Comparison of ENCODE assay signal across 9 cellular contexts in genomic region chr1:26360051-26360806, GRCh38. TPM values are rescaled to one million over a fixed set of nuclear protein-coding genes. Genes with fewer than 3 reads are reported as not detected.
DNase-seq lines count a peak whose midpoint lies in the region; ATAC-seq and TF ChIP-seq lines count a peak whose summit lies in the region.
"Had no signal": no experiment of that assay in that cellular context is flagged by ENCODE, and none has a peak within 500 bp of the region (broad histone marks: within the 10 kb centered on the region; RNA-seq: fewer than 3 reads in every experiment).

No MANE protein-coding gene starts in this region.

- TF ChIP-seq CTCF in ascending aorta (IDR thresholded peaks at IDR 0.05): no peak
- TF ChIP-seq CTCF in suprapubic skin (IDR thresholded peaks at IDR 0.05): no peak

- H3K27ac ChIP-seq in ascending aorta (no peak overlapping the region), mesodermal cell (ENCODE audit: low read depth, low read length, severe bottlenecking) (no peak overlapping the region), suprapubic skin (no peak overlapping the region)

- H3K9me3 ChIP-seq in ascending aorta: no peaks in the 10 kb centered on the region
- no peaks in the 10 kb centered on the region for H3K9me3 ChIP-seq in mesodermal cell (ENCODE audit: control insufficient read depth, low read length)
- no peaks in the 10 kb centered on the region for H3K9me3 ChIP-seq in suprapubic skin

- H3K4me3 ChIP-seq in ascending aorta: peak overlapping the region; percentile 20 to 32
- peak overlapping the region; percentile 33 for H3K4me3 ChIP-seq in mesodermal cell (ENCODE audit: extremely low read depth, insufficient read depth, low read length, poor library complexity, severe bottlenecking)
- H3K4me3 ChIP-seq in suprapubic skin: peak overlapping the region; percentile 39

- H3K4me1 ChIP-seq in ascending aorta: no peaks in the 10 kb centered on the region
- H3K4me1 ChIP-seq in mesodermal cell (ENCODE audit: control insufficient read depth, insufficient read depth, low read length, poor library complexity, severe bottlenecking): peaks cover 8% of the 10 kb centered on the region
- peaks cover 51% of the 10 kb centered on the region for H3K4me1 ChIP-seq in suprapubic skin

- 5 to 9% methylated on average over 47 to 55 of the region's 62 CpGs for WGBS in mesodermal cell (ENCODE audit: insufficient coverage in 2 of 2), 2 experiments
- 7% methylated on average over 28 of the region's 62 CpGs for WGBS in suprapubic skin

- DNase-seq in NCI-H748 (lab: John Stamatoyannopoulos, UW; ENCODE audit: unreplicated experiment): peak; percentile 32
- DNase-seq in NCI-H748 treated with DMSO at 0.1 percent for 48 hours (lab: John Stamatoyannopoulos, UW): no peak
- DNase-seq in ascending aorta (ENCODE audit: low spot score in 2 of 2): no peak
- DNase-seq in suprapubic skin (ENCODE audit: low spot score in 2 of 2): no peak
- DNase-seq: ACHN had no signal

- H3K36me3 ChIP-seq in ascending aorta: no peaks in the 10 kb centered on the region
- no peaks in the 10 kb centered on the region for H3K36me3 ChIP-seq in mesodermal cell (ENCODE audit: control insufficient read depth, insufficient read depth, low read length)
- H3K36me3 ChIP-seq in suprapubic skin: no peaks in the 10 kb centered on the region

- intact Hi-C loops in ascending aorta (cut with DNase I): no loop called here

- TF ChIP-seq EP300 in suprapubic skin (IDR thresholded peaks at IDR 0.05): no peak

- H3K27me3 ChIP-seq in ascending aorta (peaks cover 14% of the 10 kb centered on the region), suprapubic skin (peaks cover 53% of the 10 kb centered on the region)

- ATAC-seq in GM18870 (IDR thresholded peaks at IDR 0.05; ENCODE audit: unreplicated experiment): no peak
- no peak for ATAC-seq in GM18907 (IDR thresholded peaks at IDR 0.05; ENCODE audit: unreplicated experiment)
- ATAC-seq in HG03196 (IDR thresholded peaks at IDR 0.05; ENCODE audit: unreplicated experiment): no peak

- TF ChIP-seq POLR2A in suprapubic skin (IDR thresholded peaks at IDR 0.05): no peak

RNA-seq across cellular contexts. Expression of gene CRYBG2, which starts 6.3 kb away (rescaled TPM):
- total RNA-seq in ascending aorta (not detected), suprapubic skin (10 to 100 TPM; 47.8 to 96.9 (median 62.8) TPM)
- polyA plus RNA-seq in mesodermal cell (2013, experiment 1 of 2): 1.7 TPM
- polyA plus RNA-seq in mesodermal cell (2013, experiment 2 of 2): 2.9 TPM

RNA-seq across cellular contexts. Expression of gene ZNF683, which starts 12.3 kb away (rescaled TPM):
- total RNA-seq in ascending aorta: not detected
- not detected for polyA plus RNA-seq in mesodermal cell (2013, experiment 1 of 2)
- not detected for polyA plus RNA-seq in mesodermal cell (2013, experiment 2 of 2)
- total RNA-seq in suprapubic skin: not detected

RNA-seq across cellular contexts. Expression of gene CD52, which starts 42.5 kb away (rescaled TPM):
- not detected for total RNA-seq in ascending aorta
- 3.0 TPM for polyA plus RNA-seq in mesodermal cell (2013, experiment 1 of 2)
- polyA plus RNA-seq in mesodermal cell (2013, experiment 2 of 2): 3.5 TPM
- total RNA-seq in suprapubic skin: 10 to 100 TPM in 1 of 4 donors, 1 to 10 TPM in 3; 2.3 to 11.4 (median 9.9) TPM

RNA-seq across cellular contexts. Expression of gene LIN28A, which starts 50.4 kb away (rescaled TPM):
- total RNA-seq in ascending aorta (not detected), suprapubic skin (not detected)
- 195 TPM for polyA plus RNA-seq in mesodermal cell (2013, experiment 1 of 2)
- polyA plus RNA-seq in mesodermal cell (2013, experiment 2 of 2): 203 TPM

RNA-seq across cellular contexts. Expression of gene UBXN11, which starts 53.8 kb away (rescaled TPM):
- total RNA-seq in ascending aorta (14.5 TPM), suprapubic skin (10 to 100 TPM in 2 of 4 donors, 1 to 10 TPM in 2; 3.2 to 19.1 (median 9.1) TPM)
- 10.6 TPM for polyA plus RNA-seq in mesodermal cell (2013, experiment 1 of 2)
- polyA plus RNA-seq in mesodermal cell (2013, experiment 2 of 2): 8.5 TPM

Comparison
In these comparisons a context has a peak if more than half of its experiments do, and no peak if none do; other contexts are left out.
1. RNA of gene CRYBG2, which starts 6.3 kb away (total RNA-seq): 47.8 to 96.9 TPM in suprapubic skin; not detected in ascending aorta (single experiment); every median in the first group is over 10 times any median in the second.
2. Peak in every context shown above with its lines, with median percentiles within 50 percentile points of each other: H3K4me3 ChIP-seq.